In the genomic region with DNA sequence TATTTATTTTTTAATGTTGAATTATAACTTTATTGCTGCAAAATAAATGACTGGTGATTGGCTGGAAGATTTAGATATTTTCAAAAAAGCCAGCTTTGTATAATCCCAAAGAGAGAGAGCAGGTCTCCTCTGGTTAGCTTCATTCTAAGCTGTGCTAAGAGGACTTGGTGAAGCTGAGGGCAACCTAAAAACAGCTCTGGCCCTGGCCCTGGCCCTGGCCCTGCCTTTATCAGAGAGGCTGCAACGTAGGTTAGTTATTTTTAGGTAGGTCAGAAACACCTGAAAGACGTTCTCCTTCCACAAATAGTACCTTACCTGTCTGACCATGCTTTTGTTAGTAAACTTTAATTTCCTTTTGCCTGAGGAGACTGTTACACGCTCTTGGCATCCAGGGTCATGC, we compare ENCODE assay signal across 17 cellular contexts. TPM values are rescaled to one million over a fixed set of nuclear protein-coding genes. Genes with fewer than 3 reads are reported as not detected.
DNase-seq lines count a peak whose midpoint lies in the region; ATAC-seq and TF ChIP-seq lines count a peak whose summit lies in the region.
"Had no signal": no experiment of that assay in that cellular context is flagged by ENCODE, and none has a peak within 500 bp of the region (broad histone marks: within the 10 kb centered on the region; RNA-seq: fewer than 3 reads in every experiment).

No MANE protein-coding gene starts in this region.

- no peak overlapping the region for H3K14ac ChIP-seq in neuronal stem cell (ENCODE audit: low read length)

- H3K4me2 ChIP-seq in neuronal stem cell (ENCODE audit: insufficient read depth, low read length, poor library complexity, severe bottlenecking): no peak overlapping the region

- peaks cover 3% of the 10 kb centered on the region for H3K4me1 Mint-ChIP-seq in activated naive CD8-positive, alpha-beta T cell (ENCODE audit: low read depth)
- H3K4me1 Mint-ChIP-seq in activated naive CD8-positive, alpha-beta T cell treated with anti-CD3 and anti-CD28 coated beads, Interleukin-2, amount 50 U/mL, for 24 hours: peaks cover 2% of the 10 kb centered on the region
- peaks cover 2% of the 10 kb centered on the region for H3K4me1 Mint-ChIP-seq in CD8-positive, alpha-beta T cell (ENCODE audit: low read depth)
- H3K4me1 Mint-ChIP-seq: H9 had no signal

- H3K18ac ChIP-seq in neuronal stem cell (ENCODE audit: low read length): no peak overlapping the region

- no peak for ATAC-seq in activated naive CD8-positive, alpha-beta T cell treated with anti-CD3 and anti-CD28 coated beads, Interleukin-2, amount 50 U/mL, for 24 hours
- no peak for ATAC-seq in CD8-positive, alpha-beta T cell
- ATAC-seq in heart right ventricle (peak in 7 of 8 donors; percentile 69 to 89 (median 81)), aorta (ENCODE audit: low FRiP score) (no peak)

- no peak overlapping the region for H3K9ac ChIP-seq in neuronal stem cell (ENCODE audit: low read depth, low read length, poor library complexity)

- no peak overlapping the region for H3K4me3 Mint-ChIP-seq in activated naive CD8-positive, alpha-beta T cell
- no peak overlapping the region for H3K4me3 Mint-ChIP-seq in activated naive CD8-positive, alpha-beta T cell treated with anti-CD3 and anti-CD28 coated beads, Interleukin-2, amount 50 U/mL, for 24 hours
- no peak overlapping the region for H3K4me3 Mint-ChIP-seq in CD8-positive, alpha-beta T cell
- H3K4me3 Mint-ChIP-seq: H9 had no signal

- no peaks in the 10 kb centered on the region for H3K36me3 ChIP-seq in CD8-positive, alpha-beta T cell (ENCODE audit: insufficient read depth, low read length)
- H3K36me3 ChIP-seq in heart right ventricle (peaks cover 0 to 52% (median 0%) of the 10 kb centered on the region in 9 donors), neuronal stem cell (replicated peaks in 1 of 2; ENCODE audit: control insufficient read depth in 2 of 2, insufficient read depth in 2 of 2, low read length in 2 of 2) (peaks cover 0 to 45% of the 10 kb centered on the region in 2 donors), aorta (ENCODE audit: control insufficient read depth in 1 of 2, insufficient read depth in 2 of 2, low read length in 1 of 2) (no peaks in the 10 kb centered on the region)

- H2BK12ac ChIP-seq in neuronal stem cell (ENCODE audit: low read length): no peak overlapping the region

- no peaks in the 10 kb centered on the region for H3K27me3 ChIP-seq in CD8-positive, alpha-beta T cell (ENCODE audit: insufficient read depth, low read length)
- H3K27me3 ChIP-seq in heart right ventricle (no peaks in the 10 kb centered on the region), neuronal stem cell (ENCODE audit: control insufficient read depth in 3 of 3, insufficient read depth in 3 of 3, low read depth in 1 of 3, low read length in 3 of 3) (no peaks in the 10 kb centered on the region), aorta (ENCODE audit: control insufficient read depth in 1 of 2, insufficient read depth in 2 of 2, low read length in 1 of 2) (no peaks in the 10 kb centered on the region)
- H3K27me3 ChIP-seq: Peyer's patch had no signal

- no peaks in the 10 kb centered on the region for H3K9me3 Mint-ChIP-seq in activated naive CD8-positive, alpha-beta T cell (ENCODE audit: low read depth)
- no peaks in the 10 kb centered on the region for H3K9me3 Mint-ChIP-seq in activated naive CD8-positive, alpha-beta T cell treated with anti-CD3 and anti-CD28 coated beads, Interleukin-2, amount 50 U/mL, for 24 hours
- H3K9me3 Mint-ChIP-seq in CD8-positive, alpha-beta T cell: no peaks in the 10 kb centered on the region
- H3K9me3 Mint-ChIP-seq: H9 had no signal

- no peak overlapping the region for H2AFZ ChIP-seq in neuronal stem cell (ENCODE audit: low read length)

- no peaks in the 10 kb centered on the region for H3K79me1 ChIP-seq in neuronal stem cell (ENCODE audit: low read depth, low read length)

- WGBS in heart right ventricle, 2 donors: 44 to 63% methylated on average over 3 of the region's 3 CpGs
- no CpG with 5 or more reads among the region's 3 CpGs for WGBS in neuronal stem cell (ENCODE audit: extremely low coverage in 2 of 2, insufficient read length in 2 of 2, insufficient replicate concordance in 1 of 2), 2 donors
- 47 to 53% methylated on average over 3 of the region's 3 CpGs for WGBS in aorta, 2 donors

- no peak overlapping the region for H2BK5ac ChIP-seq in neuronal stem cell (ENCODE audit: low read length)

- H3K4me3 ChIP-seq in CD8-positive, alpha-beta T cell (ENCODE audit: low read depth, low read length): no peak overlapping the region
- H3K4me3 ChIP-seq in heart right ventricle: no peak overlapping the region
- H3K4me3 ChIP-seq in neuronal stem cell (ENCODE audit: low read length in 2 of 2): no peak overlapping the region
- H3K4me3 ChIP-seq in aorta (ENCODE audit: low read length in 2 of 2): no peak overlapping the region
- H3K4me3 ChIP-seq: Peyer's patch had no signal

- no peaks in the 10 kb centered on the region for H3K4me1 ChIP-seq in CD8-positive, alpha-beta T cell (ENCODE audit: insufficient read depth, low read length)
- peaks cover 0 to 33% (median 10%) of the 10 kb centered on the region in 9 donors for H3K4me1 ChIP-seq in heart right ventricle
- no peaks in the 10 kb centered on the region for H3K4me1 ChIP-seq in neuronal stem cell (ENCODE audit: control insufficient read depth in 2 of 2, insufficient read depth in 1 of 2, low read depth in 1 of 2, low read length in 2 of 2)
- H3K4me1 ChIP-seq in aorta (ENCODE audit: control insufficient read depth in 1 of 2, insufficient read depth in 2 of 2, low read length in 2 of 2): no peaks in the 10 kb centered on the region
- H3K4me1 ChIP-seq: Peyer's patch had no signal

- no peak overlapping the region for H4K91ac ChIP-seq in neuronal stem cell (ENCODE audit: low read depth, low read length, poor library complexity)

- peaks cover 2% of the 10 kb centered on the region for H3K36me3 Mint-ChIP-seq in activated naive CD8-positive, alpha-beta T cell
- H3K36me3 Mint-ChIP-seq in activated naive CD8-positive, alpha-beta T cell treated with anti-CD3 and anti-CD28 coated beads, Interleukin-2, amount 50 U/mL, for 24 hours (ENCODE audit: low read depth): peaks cover 19% of the 10 kb centered on the region
- H3K36me3 Mint-ChIP-seq in CD8-positive, alpha-beta T cell: peaks cover 17% of the 10 kb centered on the region

- no peak overlapping the region for H3K27ac ChIP-seq in CD8-positive, alpha-beta T cell (ENCODE audit: low read depth, low read length)
- H3K27ac ChIP-seq in heart right ventricle (peak overlapping the region in 5 of 10 donors; percentile 6 to 52 (median 31)), neuronal stem cell (replicated peaks; ENCODE audit: low read length) (no peak overlapping the region), aorta (ENCODE audit: low read depth in 1 of 2, low read length in 2 of 2) (no peak overlapping the region)
- H3K27ac ChIP-seq: C4-2B, Peyer's patch had no signal

- H3K4ac ChIP-seq in neuronal stem cell (ENCODE audit: low read length): peak overlapping the region; percentile 37

- no peak for TF ChIP-seq CTCF in CD8-positive, alpha-beta T cell (IDR thresholded peaks at IDR 0.05)
- no peak for TF ChIP-seq CTCF in heart right ventricle (IDR thresholded peaks at IDR 0.05)

- H2BK15ac ChIP-seq in neuronal stem cell (ENCODE audit: low read length): no peak overlapping the region

- H3K27me3 Mint-ChIP-seq in activated naive CD8-positive, alpha-beta T cell: no peaks in the 10 kb centered on the region
- H3K27me3 Mint-ChIP-seq in activated naive CD8-positive, alpha-beta T cell treated with anti-CD3 and anti-CD28 coated beads, Interleukin-2, amount 50 U/mL, for 24 hours: no peaks in the 10 kb centered on the region
- H3K27me3 Mint-ChIP-seq in CD8-positive, alpha-beta T cell (ENCODE audit: low read depth): no peaks in the 10 kb centered on the region

- no peak overlapping the region for H2BK120ac ChIP-seq in neuronal stem cell (ENCODE audit: low read depth, low read length)

- no peak overlapping the region for H2AK5ac ChIP-seq in neuronal stem cell (ENCODE audit: low read depth, low read length)

- CTCF ChIA-PET in CD8-positive, alpha-beta T cell (lab: Charles Lee): interaction anchor here (0.9 to 2.7 kb wide), 3 partner anchors 15 to 247 kb away, joined by 3 to 17 read pairs (median 3); no protein-coding TSS in a partner anchor

- no peaks in the 10 kb centered on the region for H3K9me3 ChIP-seq in CD8-positive, alpha-beta T cell (ENCODE audit: low read length)
- no peaks in the 10 kb centered on the region for H3K9me3 ChIP-seq in heart right ventricle
- H3K9me3 ChIP-seq in neuronal stem cell (replicated peaks in 1 of 2; ENCODE audit: control insufficient read depth in 2 of 2, insufficient read depth in 1 of 2, low read depth in 1 of 2, low read length in 2 of 2): no peaks in the 10 kb centered on the region
- H3K9me3 ChIP-seq in aorta (ENCODE audit: control insufficient read depth, low read length): no peaks in the 10 kb centered on the region
- H3K9me3 ChIP-seq: Peyer's patch had no signal

- intact Hi-C loops in CD8-positive, alpha-beta T cell (cut with DNase I, micrococcal nuclease): loop anchor here in 1 of 2 experiments (5.0 kb wide), 1 partner anchor 42 kb away; no protein-coding TSS in a partner anchor
- intact Hi-C loops in heart right ventricle (cut with DNase I) (loop anchor here in 7 of 10 donors (5.0 to 10.0 kb wide), 4 partner anchors 36 to 139 kb away; partner anchors contain the start of gene KLF9 (in 2 of the 7)), aorta (cut with DNase I) (no loop called here)

- H4K8ac ChIP-seq in neuronal stem cell (ENCODE audit: low read depth, low read length): no peak overlapping the region

- POLR2A ChIA-PET in CD8-positive, alpha-beta T cell (lab: Charles Lee): no interaction called here

- H3K27ac Mint-ChIP-seq in activated naive CD8-positive, alpha-beta T cell: peak overlapping the region; percentile 42
- H3K27ac Mint-ChIP-seq in activated naive CD8-positive, alpha-beta T cell treated with anti-CD3 and anti-CD28 coated beads, Interleukin-2, amount 50 U/mL, for 24 hours: no peak overlapping the region
- H3K27ac Mint-ChIP-seq in CD8-positive, alpha-beta T cell: peak overlapping the region; percentile 74

- no peak for DNase-seq in activated naive CD8-positive, alpha-beta T cell treated with anti-CD3 and anti-CD28 coated beads, Interleukin-2, amount 50 U/mL, for 24 hours
- no peak for DNase-seq in CD8-positive, alpha-beta T cell
- no peak for DNase-seq in heart right ventricle
- no peak for DNase-seq in neuronal stem cell (ENCODE audit: low spot score)
- no peak for DNase-seq in NCI-H2107 (lab: John Stamatoyannopoulos, UW)
- no peak for DNase-seq in aorta
- DNase-seq: DMS79, H9, Kasumi-1, NCI-H1694, NCI-H2081, NCI-H2171 treated with DMSO at 0.1 percent for 48 hours, NCI-H446, NCI-H526, Peyer's patch had no signal

- no peak overlapping the region for H3K23ac ChIP-seq in neuronal stem cell (ENCODE audit: low read depth, low read length, poor library complexity)

RNA-seq across cellular contexts. Expression of gene KLF9, which starts 58.7 kb away (rescaled TPM):
- total RNA-seq in CD8-positive, alpha-beta T cell: 10 to 100 TPM; 84.0 to 87.1 TPM
- total RNA-seq in heart right ventricle: 10 to 100 TPM; 27.3 to 67.4 (median 41.1) TPM
- 10 to 100 TPM; 27.7 to 31.9 TPM for polyA plus RNA-seq in heart right ventricle
- 0.28 TPM for polyA plus RNA-seq in neuronal stem cell (2013, experiment 1 of 2)
- 0.28 TPM for polyA plus RNA-seq in neuronal stem cell (2013, experiment 2 of 2)
- 100 to 1,000 TPM in 1 of 2 donors, 10 to 100 TPM in 1; 38.4 to 122 TPM for total RNA-seq in aorta
- 10 to 100 TPM; 31.4 to 53.3 TPM for polyA plus RNA-seq in aorta

Comparison
In these comparisons a context has a peak if more than half of its experiments do, and no peak if none do; other contexts are left out.
1. ATAC-seq: peak in heart right ventricle (7 of 8); none in activated naive CD8-positive, alpha-beta T cell treated with anti-CD3 and anti-CD28 coated beads, Interleukin-2, amount 50 U/mL, for 24 hours (single experiment), CD8-positive, alpha-beta T cell (single experiment) and aorta (single experiment).
2. intact Hi-C loops: an anchor here in heart right ventricle (5.0 to 10.0 kb wide); none called in aorta.